Comparison of ENCODE assay signal across 1 cellular context in genomic region chr2:207768168-207768890, GRCh38.
TF ChIP-seq lines count a peak whose summit lies in the region.

No MANE protein-coding gene starts in this region.

TF ChIP-seq in HepG2, 621 proteins besides CTCF, POLR2A, EP300 and RAD21 (continued from another document and continues in another):
- TF ChIP-seq ZXDC (CRISPR knock-in tag; IDR thresholded peaks at IDR 0.05) (no peak; the same call in 1 of the 2 replicates), ZFP36L1 (CRISPR knock-in tag; IDR thresholded peaks at IDR 0.05) (no peak), FLYWCH1 (CRISPR knock-in tag; IDR thresholded peaks at IDR 0.05) (no peak), ZGPAT (CRISPR knock-in tag; IDR thresholded peaks at IDR 0.05) (peak; percentile 84), EHMT2 (IDR thresholded peaks at IDR 0.05; ENCODE audit: borderline replicate concordance, low read depth, low read length) (no peak), ZNF550 (CRISPR knock-in tag; IDR thresholded peaks at IDR 0.05; ENCODE audit: borderline replicate concordance) (peak; percentile 20), HDAC1 (CRISPR knock-in tag; IDR thresholded peaks at IDR 0.05) (peak; percentile 69; the same call in 1 of the 2 replicates), SNAPC2 (CRISPR knock-in tag; IDR thresholded peaks at IDR 0.05) (0 out of 2 replicates have a peak, but pooled peaks have one; percentile 9), ZNF629 (CRISPR knock-in tag; conservative IDR thresholded peaks at IDR 0.05) (no peak), FOXK1 (CRISPR knock-in tag; IDR thresholded peaks at IDR 0.05; ENCODE audit: borderline replicate concordance, low read depth) (no peak), SP1 (IDR thresholded peaks at IDR 0.05) (no peak), SP1 (CRISPR knock-in tag; IDR thresholded peaks at IDR 0.05) (no peak), CBX5 (CRISPR knock-in tag; IDR thresholded peaks at IDR 0.05; ENCODE audit: borderline replicate concordance) (no peak; the same call in 1 of the 2 replicates), ZMAT5 (CRISPR knock-in tag; IDR thresholded peaks at IDR 0.05; ENCODE audit: borderline replicate concordance, low read depth) (no peak), STAT6 (CRISPR knock-in tag; IDR thresholded peaks at IDR 0.05; ENCODE audit: borderline replicate concordance) (no peak), HOXA7 (CRISPR knock-in tag; IDR thresholded peaks at IDR 0.05) (no peak), GMEB1 (CRISPR knock-in tag; IDR thresholded peaks at IDR 0.05; ENCODE audit: borderline replicate concordance) (peak; percentile 15; the same call in 1 of the 2 replicates), ZNF280D (CRISPR knock-in tag; IDR thresholded peaks at IDR 0.05) (peak; percentile 53; the same call in 1 of the 2 replicates), ZNF878 (CRISPR knock-in tag; IDR thresholded peaks at IDR 0.05) (no peak), NCOA2 (CRISPR knock-in tag; IDR thresholded peaks at IDR 0.05) (no peak), ZNF207 (IDR thresholded peaks at IDR 0.05; ENCODE audit: borderline replicate concordance) (no peak), XBP1 (CRISPR knock-in tag; IDR thresholded peaks at IDR 0.05) (no peak), AFF4 (CRISPR knock-in tag; IDR thresholded peaks at IDR 0.05) (no peak), ZNF724P (CRISPR knock-in tag; IDR thresholded peaks at IDR 0.05; ENCODE audit: borderline replicate concordance) (peak; percentile 79; the same call in 1 of the 2 replicates), POGZ (CRISPR knock-in tag; IDR thresholded peaks at IDR 0.05) (no peak), ZMAT3 (CRISPR knock-in tag; conservative IDR thresholded peaks at IDR 0.05) (peak; percentile 96), ZNF841 (CRISPR knock-in tag; IDR thresholded peaks at IDR 0.05; ENCODE audit: borderline replicate concordance) (no peak; the same call in 1 of the 2 replicates), RCOR2 (CRISPR knock-in tag; IDR thresholded peaks at IDR 0.05) (no peak), TFAP4 (IDR thresholded peaks at IDR 0.05; ENCODE audit: borderline replicate concordance, low read depth) (no peak), ATM (IDR thresholded peaks at IDR 0.05; ENCODE audit: borderline replicate concordance) (no peak), ATF1 (CRISPR knock-in tag; IDR thresholded peaks at IDR 0.05) (no peak), ZFAT (CRISPR knock-in tag; conservative IDR thresholded peaks at IDR 0.05) (no peak), EED (CRISPR knock-in tag; IDR thresholded peaks at IDR 0.05) (0 out of 2 replicates have a peak, but pooled peaks have one; percentile 76), TRIM22 (IDR thresholded peaks at IDR 0.05) (no peak), ZNF10 (CRISPR knock-in tag; IDR thresholded peaks at IDR 0.05; ENCODE audit: borderline replicate concordance, low read depth) (no peak; the same call in 1 of the 2 replicates), NKX3-1 (CRISPR knock-in tag; IDR thresholded peaks at IDR 0.05) (peak; percentile 31; the same call in 1 of the 2 replicates), CREB3 (CRISPR knock-in tag; IDR thresholded peaks at IDR 0.05) (no peak; the same call in 1 of the 2 replicates), ZNF343 (CRISPR knock-in tag; IDR thresholded peaks at IDR 0.05) (0 out of 2 replicates have a peak, but pooled peaks have one; percentile 47), FOSL1 (CRISPR knock-in tag; IDR thresholded peaks at IDR 0.05; ENCODE audit: borderline replicate concordance) (no peak), BRF2 (CRISPR knock-in tag; IDR thresholded peaks at IDR 0.05) (no peak), KMT2B (CRISPR knock-in tag; IDR thresholded peaks at IDR 0.05) (peak; percentile 25; the same call in 1 of the 2 replicates)
